In genomic region chr19:23784274-23784673, GRCh38 we compare ENCODE assay signal across 21 cellular contexts.
"Had no signal": no experiment of that assay in that cellular context is flagged by ENCODE, and none has a peak within 500 bp of the region (broad histone marks: within the 10 kb centered on the region; RNA-seq: fewer than 3 reads in every experiment).

No MANE protein-coding gene starts in this region.

- H3K27ac ChIP-seq: brain microvascular endothelial cell, cardiac muscle cell, VCaP had no signal

- H3K36me3 ChIP-seq: brain microvascular endothelial cell, MG63 had no signal

- H3K4me3 ChIP-seq: cardiac muscle cell, MG63 had no signal

- H3K4me1 Mint-ChIP-seq: T-cell had no signal

- H3K27me3 Mint-ChIP-seq: activated naive CD8-positive, alpha-beta T cell; T-cell had no signal

- H3K27me3 ChIP-seq: brain microvascular endothelial cell, cardiac muscle cell, MG63 had no signal

- DNase-seq: activated CD4-positive, alpha-beta T cell treated with anti-CD3 and anti-CD28 coated beads for 48 hours; activated CD4-positive, alpha-beta T cell treated with anti-CD3 and anti-CD28 coated beads, Interleukin-2, amount 50 U/mL, for 48 hours; activated CD4-positive, CD25-positive, alpha-beta regulatory T cell; activated CD8-positive, alpha-beta memory T cell treated with anti-CD3 and anti-CD28 coated beads, Interleukin-2, amount 50 U/mL, for 4 hours; activated effector memory CD4-positive, alpha-beta T cell treated with Interleukin-2 at 50 U/mL for 16 hours; activated naive CD4-positive, alpha-beta T cell; activated T-cell treated with anti-CD3 and anti-CD28 coated beads, Interleukin-2, amount 50 U/mL, for 1 hour; brain microvascular endothelial cell; MG63; NCI-H1105; NCI-H1436; NCI-H1694 treated with DMSO at 0.1 percent for 48 hours; NCI-H2029 treated with DMSO at 0.1 percent for 48 hours; NCI-H345; NCI-H510A treated with DMSO at 0.1 percent for 48 hours; NCI-H69; SHP77 treated with DMSO at 0.1 percent for 48 hours; T-cell had no signal

- H3K27ac Mint-ChIP-seq: activated naive CD8-positive, alpha-beta T cell; T-cell had no signal

- ATAC-seq: T-cell had no signal

- H3K4me3 Mint-ChIP-seq: activated naive CD8-positive, alpha-beta T cell; T-cell had no signal

- H3K9me3 ChIP-seq: MG63 had no signal
